8 cellular contexts compared by ENCODE assay signal in genomic region chr12:6723607-6724408, GRCh38. TPM values are rescaled to one million over a fixed set of nuclear protein-coding genes. Genes with fewer than 3 reads are reported as not detected.
DNase-seq lines count a peak whose midpoint lies in the region; ATAC-seq lines count a peak whose summit lies in the region.

COPS7A (plus strand) TSS chr12:6724046; CDS start chr12:6724657, 611 bp downstream.

- peaks cover 13 to 27% (median 17%) of the 10 kb centered on the region in 10 experiments for H3K4me1 ChIP-seq in BLaER1 treated with 17β-estradiol and CSF1 and Interleukin-3, amounts not matched to agents 10 nM and 100 nM

- peaks cover 9 to 34% (median 17%) of the 10 kb centered on the region in 11 experiments for H3K36me3 ChIP-seq in BLaER1 treated with 17β-estradiol and CSF1 and Interleukin-3, amounts not matched to agents 10 nM and 100 nM

- H3K9me3 ChIP-seq in BLaER1 treated with 17β-estradiol and CSF1 and Interleukin-3, amounts not matched to agents 10 nM and 100 nM (replicated peaks in 1 of 11) = no peaks in the 10 kb centered on the region

- intact Hi-C loops in left colon (cut with DNase I, micrococcal nuclease) = no loop called here

- peak; percentile 91 for ATAC-seq in GM19351 (IDR thresholded peaks at IDR 0.05; ENCODE audit: unreplicated experiment)
- peak; percentile 96 for ATAC-seq in HG03521 (IDR thresholded peaks at IDR 0.05; ENCODE audit: unreplicated experiment)
- ATAC-seq in left colon = peak; percentile 96

- DNase-seq in NCI-H748 (lab: John Stamatoyannopoulos, UW; ENCODE audit: unreplicated experiment) (peak; percentile 99), cortex of kidney (lab: John Stamatoyannopoulos, UW) (peak; percentile 41), left colon (peak; percentile 99)
- peak; percentile 91 for DNase-seq in activated CD4-positive, alpha-beta T cell treated with anti-CD3 and anti-CD28 coated beads, Interleukin-2, amount 50 U/mL, for 1 hour
- peak; percentile 98 for DNase-seq in stimulated activated CD4-positive, alpha-beta T cell treated with anti-CD3 and anti-CD28 coated beads, Interleukin-1b, Interleukin-23, amount 100 ng/mL, for 48 hours

- peak within 1 kb of the TSS; percentile 62 to 94 (median 80) for H3K9ac ChIP-seq in BLaER1 treated with 17β-estradiol and CSF1 and Interleukin-3, amounts not matched to agents 10 nM and 100 nM

- peaks cover 0 to 6% (median 0%) of the 10 kb centered on the region in 11 experiments; a peak in 3 of 22 replicates for H4K20me1 ChIP-seq in BLaER1 treated with 17β-estradiol and CSF1 and Interleukin-3, amounts not matched to agents 10 nM and 100 nM

- H3K27me3 ChIP-seq in BLaER1 treated with 17β-estradiol and CSF1 and Interleukin-3, amounts not matched to agents 10 nM and 100 nM = no peaks in the 10 kb centered on the region

- peak within 1 kb of the TSS; percentile 55 to 73 (median 65) for H3K4me3 ChIP-seq in BLaER1 treated with 17β-estradiol and CSF1 and Interleukin-3, amounts not matched to agents 10 nM and 100 nM

- H3K27ac ChIP-seq in BLaER1 treated with 17β-estradiol and CSF1 and Interleukin-3, amounts not matched to agents 10 nM and 100 nM = peak within 1 kb of the TSS; percentile 76 to 96 (median 86)

- H3K4me2 ChIP-seq in BLaER1 treated with 17β-estradiol and CSF1 and Interleukin-3, amounts not matched to agents 10 nM and 100 nM = peak within 1 kb of the TSS; percentile 83 to 100 (median 94)

RNA-seq across cellular contexts. Expression of gene COPS7A, which starts in this region (rescaled TPM):
- total RNA-seq in left colon = 10 to 100 TPM; 37.2 to 40.8 TPM

Comparison
In these comparisons a context has a peak if more than half of its experiments do, and no peak if none do; other contexts are left out.
1. Peak in every context shown above with its lines: DNase-seq, ATAC-seq, H3K4me3 ChIP-seq and H3K27ac ChIP-seq.
2. DNase-seq: peak in every context shown above with its lines; median percentile 99 in NCI-H748; 99 in left colon; 98 in stimulated activated CD4-positive, alpha-beta T cell treated with anti-CD3 and anti-CD28 coated beads, Interleukin-1b, Interleukin-23, amount 100 ng/mL, for 48 hours; 91 in activated CD4-positive, alpha-beta T cell treated with anti-CD3 and anti-CD28 coated beads, Interleukin-2, amount 50 U/mL, for 1 hour; 41 in cortex of kidney.